ENCODE assay signal across 22 cellular contexts in the genomic region with DNA sequence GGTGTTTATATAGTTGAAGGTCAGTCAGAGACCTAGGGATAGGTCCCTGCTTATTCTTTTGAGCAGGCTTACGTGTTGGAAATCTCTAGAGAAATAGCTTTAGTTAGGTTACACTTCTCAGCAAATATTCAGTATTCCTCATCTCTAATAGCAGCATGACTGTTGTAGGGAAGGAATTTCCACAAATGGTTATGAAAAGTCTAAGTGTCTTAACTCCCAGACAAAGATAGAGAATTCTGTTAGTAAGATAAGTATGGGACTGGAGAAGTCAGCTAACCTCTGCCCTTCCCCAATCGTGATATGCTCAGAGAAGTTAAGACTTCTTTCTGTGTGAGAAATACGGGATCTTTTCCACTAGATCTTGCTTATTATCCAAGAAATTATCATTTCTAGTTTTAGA. TPM values are rescaled to one million over a fixed set of nuclear protein-coding genes. Genes with fewer than 3 reads are reported as not detected.
DNase-seq lines count a peak whose midpoint lies in the region; ATAC-seq and TF ChIP-seq lines count a peak whose summit lies in the region.
"Had no signal": no experiment of that assay in that cellular context is flagged by ENCODE, and none has a peak within 500 bp of the region (broad histone marks: within the 10 kb centered on the region; RNA-seq: fewer than 3 reads in every experiment).

No MANE protein-coding gene starts in this region.

- TF ChIP-seq POLR2A in breast epithelium (IDR thresholded peaks at IDR 0.05): no peak

- peaks cover 53% of the 10 kb centered on the region for H3K4me1 Mint-ChIP-seq in activated T-helper 17 cell treated with anti-CD3 and anti-CD28 coated beads, Interleukin-2, amount 50 U/mL, for 72 hours

- H3K56ac ChIP-seq in mesendoderm (ENCODE audit: low read length): no peak overlapping the region

- H3K23ac ChIP-seq in mesendoderm (ENCODE audit: low read length): no peak overlapping the region

- peak overlapping the region; percentile 84 for H3K27ac Mint-ChIP-seq in activated T-helper 17 cell treated with anti-CD3 and anti-CD28 coated beads, Interleukin-2, amount 50 U/mL, for 72 hours
- H3K27ac Mint-ChIP-seq: memory B cell; naive thymus-derived CD8-positive, alpha-beta T cell had no signal

- no peaks in the 10 kb centered on the region for H3K9me3 ChIP-seq in mammary epithelial cell (replicated peaks; ENCODE audit: insufficient read depth, low read length)
- H3K9me3 ChIP-seq in breast epithelium: no peaks in the 10 kb centered on the region
- H3K9me3 ChIP-seq: Caco-2, upper lobe of left lung had no signal

- no peak for ATAC-seq in activated T-helper 17 cell treated with anti-CD3 and anti-CD28 coated beads, Interleukin-2, amount 50 U/mL, for 72 hours (replicated peaks)
- ATAC-seq in HG03520 (IDR thresholded peaks at IDR 0.05; ENCODE audit: unreplicated experiment): no peak
- ATAC-seq: naive thymus-derived CD8-positive, alpha-beta T cell had no signal

- H3K36me3 Mint-ChIP-seq in activated T-helper 17 cell treated with anti-CD3 and anti-CD28 coated beads, Interleukin-2, amount 50 U/mL, for 72 hours (ENCODE audit: low read depth): peaks cover 73% of the 10 kb centered on the region

- H3K4me3 ChIP-seq in mammary epithelial cell (replicated peaks in 1 of 3; ENCODE audit: insufficient read depth in 1 of 3, low read depth in 2 of 3, low read length in 3 of 3) (no peak overlapping the region), breast epithelium (no peak overlapping the region), fibroblast of villous mesenchyme (ENCODE audit: low read depth, low read length) (no peak overlapping the region), mesendoderm (ENCODE audit: low read length) (no peak overlapping the region)
- H3K4me3 ChIP-seq: BLaER1, upper lobe of left lung had no signal

- intact Hi-C loops in mammary epithelial cell (cut with micrococcal nuclease) (no loop called here), breast epithelium (cut with DNase I; ENCODE audit: low total_unique reads) (no loop called here)

- H3K4me1 ChIP-seq in mammary epithelial cell (ENCODE audit: insufficient read depth, low read length): peaks cover 35% of the 10 kb centered on the region
- H3K4me1 ChIP-seq in breast epithelium: peaks cover 0 to 11% of the 10 kb centered on the region in 2 donors
- no peaks in the 10 kb centered on the region for H3K4me1 ChIP-seq in mesendoderm (ENCODE audit: control insufficient read depth, low read depth, low read length)

- no peak overlapping the region for H2AK5ac ChIP-seq in mesendoderm (ENCODE audit: low read length)

- H3K79me1 ChIP-seq in mesendoderm (ENCODE audit: low read length): peaks cover 23% of the 10 kb centered on the region

- no peak overlapping the region for H2AFZ ChIP-seq in mammary epithelial cell (ENCODE audit: low read depth, low read length)

- H4K8ac ChIP-seq in mesendoderm (ENCODE audit: low read depth, low read length): no peak overlapping the region

- no peak overlapping the region for H3K4ac ChIP-seq in mesendoderm (ENCODE audit: low read depth, low read length)

- no peaks in the 10 kb centered on the region for H3K27me3 ChIP-seq in mammary epithelial cell (ENCODE audit: insufficient read depth, low read length)
- H3K27me3 ChIP-seq in breast epithelium: no peaks in the 10 kb centered on the region
- no peaks in the 10 kb centered on the region for H3K27me3 ChIP-seq in mesendoderm (ENCODE audit: insufficient read depth, low read length, poor library complexity)
- H3K27me3 ChIP-seq: BLaER1, upper lobe of left lung had no signal

- TF ChIP-seq CTCF in mammary epithelial cell (conservative IDR thresholded peaks at IDR 0.05 in 1 of 2, IDR thresholded peaks at IDR 0.05 in 1 of 2; ENCODE audit: extremely low read depth in 1 of 2, insufficient read depth in 1 of 2, low read depth in 1 of 2, low read length in 2 of 2): no peak
- no peak for TF ChIP-seq CTCF in breast epithelium (IDR thresholded peaks at IDR 0.05)
- TF ChIP-seq CTCF in fibroblast of villous mesenchyme (IDR thresholded peaks at IDR 0.05; ENCODE audit: insufficient read depth, low read depth, low read length): no peak
- TF ChIP-seq CTCF in GM10266 (IDR thresholded peaks at IDR 0.05; ENCODE audit: control insufficient read depth, insufficient read depth, low read depth, missing control alignments): no peak

- 94% methylated on average over 3 of the region's 3 CpGs for WGBS in mammary epithelial cell (ENCODE audit: low coverage, missing lambda C conversion rate)
- WGBS in mesendoderm (ENCODE audit: extremely low coverage, insufficient coverage, low lambda C conversion rate): no CpG with 5 or more reads among the region's 3 CpGs

- CTCF ChIA-PET in mammary epithelial cell (lab: Charles Lee; ENCODE audit: low non-redundant PET): interaction anchor here (0.6 kb wide), 1 partner anchor 45 kb away, joined by 5 read pairs; no protein-coding TSS in a partner anchor

- no peak overlapping the region for H2BK5ac ChIP-seq in mesendoderm (ENCODE audit: low read length)

- no peak overlapping the region for H2BK15ac ChIP-seq in mesendoderm (replicated peaks; ENCODE audit: low read depth)

- peaks cover 67% of the 10 kb centered on the region for H3K79me2 ChIP-seq in mammary epithelial cell (ENCODE audit: insufficient read depth, low read length)
- H3K79me2 ChIP-seq in mesendoderm (ENCODE audit: control insufficient read depth, insufficient read depth, low read length): peaks cover 33% of the 10 kb centered on the region

- H2BK120ac ChIP-seq in mesendoderm (ENCODE audit: low read depth, low read length): no peak overlapping the region

- H3K36me3 ChIP-seq in mammary epithelial cell (ENCODE audit: insufficient read depth, low read length) (no peaks in the 10 kb centered on the region), breast epithelium (no peaks in the 10 kb centered on the region), mesendoderm (ENCODE audit: control insufficient read depth, insufficient read depth, low read length) (no peaks in the 10 kb centered on the region)
- H3K36me3 ChIP-seq: upper lobe of left lung had no signal

- H3K4me2 ChIP-seq in mammary epithelial cell (ENCODE audit: insufficient read depth, low read depth, low read length) (peak overlapping the region; percentile 58), mesendoderm (ENCODE audit: low read length) (no peak overlapping the region)

- no TSS peak for BruUV-seq in mammary epithelial cell (replicated peaks; lab: Mats Ljungman, UMichigan)

- H3K9ac ChIP-seq in mammary epithelial cell (ENCODE audit: insufficient read depth, low read length) (no peak overlapping the region), mesendoderm (ENCODE audit: low read length) (no peak overlapping the region)
- H3K9ac ChIP-seq: BLaER1 had no signal

- H3K9me3 Mint-ChIP-seq in activated T-helper 17 cell treated with anti-CD3 and anti-CD28 coated beads, Interleukin-2, amount 50 U/mL, for 72 hours: no peaks in the 10 kb centered on the region

- no peak for DNase-seq in mammary epithelial cell
- DNase-seq in breast epithelium (ENCODE audit: low spot score in 2 of 2): no peak
- DNase-seq in fibroblast of villous mesenchyme (ENCODE audit: low read depth): peak; percentile 26
- DNase-seq in glomerular visceral epithelial cell (ENCODE audit: extremely low spot score): no peak
- DNase-seq in mesendoderm: no peak
- no peak for DNase-seq in GM10266 (ENCODE audit: extremely low spot score)
- DNase-seq: ACHN; activated CD4-positive, CD25-positive, alpha-beta regulatory T cell treated with anti-CD3 and anti-CD28 coated beads, Interleukin-2, amount 50 U/mL, for 72 hours; activated effector memory CD4-positive, alpha-beta T cell treated with Interleukin-2 at 50 U/mL for 16 hours; Caco-2; caudate nucleus; Karpas-422; naive thymus-derived CD8-positive, alpha-beta T cell; NCI-H1694 treated with DMSO at 0.1 percent for 48 hours; NCI-H526 treated with DMSO at 0.1 percent for 48 hours; upper lobe of left lung had no signal

- no peaks in the 10 kb centered on the region for H3K27me3 Mint-ChIP-seq in activated T-helper 17 cell treated with anti-CD3 and anti-CD28 coated beads, Interleukin-2, amount 50 U/mL, for 72 hours
- H3K27me3 Mint-ChIP-seq: memory B cell; naive thymus-derived CD8-positive, alpha-beta T cell had no signal

- no peak overlapping the region for H4K5ac ChIP-seq in mesendoderm (ENCODE audit: low read length)

- H3K27ac ChIP-seq in mammary epithelial cell (ENCODE audit: insufficient read depth, low read depth, low read length) (peak overlapping the region; percentile 40), breast epithelium (no peak overlapping the region), mesendoderm (ENCODE audit: low read depth, low read length) (no peak overlapping the region)
- H3K27ac ChIP-seq: BLaER1 had no signal

- no peak overlapping the region for H3K18ac ChIP-seq in mesendoderm (ENCODE audit: low read length)

- dilution Hi-C loops in mammary epithelial cell (cut with HindIII; ENCODE audit: low sequenced_read_pairs): no loop called here

- in situ Hi-C loops in mammary epithelial cell (cut with MboI; ENCODE audit: low sequenced_read_pairs in 2 of 2): no loop called here

- peak overlapping the region; percentile 62 for H3K4me3 Mint-ChIP-seq in activated T-helper 17 cell treated with anti-CD3 and anti-CD28 coated beads, Interleukin-2, amount 50 U/mL, for 72 hours
- H3K4me3 Mint-ChIP-seq: memory B cell; naive thymus-derived CD8-positive, alpha-beta T cell had no signal

- H4K20me1 ChIP-seq in mammary epithelial cell (ENCODE audit: insufficient read depth, low read length): no peaks in the 10 kb centered on the region

RNA-seq across cellular contexts. Expression of a gene that starts 16.5 kb away (rescaled TPM):
- total RNA-seq in mammary epithelial cell (10 to 100 TPM; 65.0 to 97.4 TPM), breast epithelium (10 to 100 TPM; 31.0 to 52.2 (median 36.4) TPM), fibroblast of villous mesenchyme (50.9 and 54.4 TPM in 2 replicates)
- polyA plus RNA-seq in mammary epithelial cell: 22.4 TPM
- 88.4 TPM for polyA minus RNA-seq in mammary epithelial cell
- 10 to 100 TPM; 23.9 to 30.8 TPM for total RNA-seq in activated T-helper 17 cell treated with anti-CD3 and anti-CD28 coated beads, Interleukin-2, amount 50 U/mL, for 72 hours
- 31.3 TPM for polyA plus RNA-seq in mesendoderm (2013, experiment 1 of 2)
- 31.3 TPM for polyA plus RNA-seq in mesendoderm (2013, experiment 2 of 2)

RNA-seq across cellular contexts. Expression of a gene that starts 47.1 kb away (rescaled TPM):
- total RNA-seq in mammary epithelial cell: not detected
- polyA plus RNA-seq in mammary epithelial cell: not detected
- not detected for polyA minus RNA-seq in mammary epithelial cell
- total RNA-seq in breast epithelium: not detected
- total RNA-seq in activated T-helper 17 cell treated with anti-CD3 and anti-CD28 coated beads, Interleukin-2, amount 50 U/mL, for 72 hours: not detected
- total RNA-seq in fibroblast of villous mesenchyme: not detected in 2 replicates
- polyA plus RNA-seq in mesendoderm (2013, experiment 1 of 2): not detected
- polyA plus RNA-seq in mesendoderm (2013, experiment 2 of 2): not detected
- total RNA-seq: Caco-2; naive thymus-derived CD8-positive, alpha-beta T cell; osteocyte; upper lobe of left lung had no signal
- polyA plus RNA-seq: esophagus; naive thymus-derived CD8-positive, alpha-beta T cell had no signal

RNA-seq across cellular contexts. Expression of a gene that starts 56.1 kb away (rescaled TPM):
- total RNA-seq in mammary epithelial cell (10 to 100 TPM; 16.5 to 34.4 TPM), breast epithelium (10 to 100 TPM; 52.4 to 93.9 (median 66.6) TPM), fibroblast of villous mesenchyme (24.2 and 26.8 TPM in 2 replicates)
- polyA plus RNA-seq in mammary epithelial cell: 35.9 TPM
- polyA minus RNA-seq in mammary epithelial cell: 17.8 TPM
- 10 to 100 TPM; 36.3 to 47.4 TPM for total RNA-seq in activated T-helper 17 cell treated with anti-CD3 and anti-CD28 coated beads, Interleukin-2, amount 50 U/mL, for 72 hours
- polyA plus RNA-seq in mesendoderm (2013, experiment 1 of 2): 59.5 TPM
- 60.9 TPM for polyA plus RNA-seq in mesendoderm (2013, experiment 2 of 2)
